Comparison of ENCODE assay signal across 11 cellular contexts in genomic region chr17:68910256-68910705, GRCh38. TPM values are rescaled to one million over a fixed set of nuclear protein-coding genes. Genes with fewer than 3 reads are reported as not detected.
A peak's percentile ranks its signal among the peaks of the same experiment; 100 is the strongest.
DNase-seq lines count a peak whose midpoint lies in the region; ATAC-seq and TF ChIP-seq lines count a peak whose summit lies in the region.
"Had no signal": no experiment of that assay in that cellular context is flagged by ENCODE, and none has a peak within 500 bp of the region (broad histone marks: within the 10 kb centered on the region; RNA-seq: fewer than 3 reads in every experiment).

No MANE protein-coding gene starts in this region.

- H3K36me3 Mint-ChIP-seq in CD8-positive, alpha-beta T cell, result no peaks in the 10 kb centered on the region
- H3K36me3 Mint-ChIP-seq: activated CD4-positive, alpha-beta memory T cell treated with anti-CD3 and anti-CD28 coated beads for 36 hours had no signal

- no peaks in the 10 kb centered on the region for H3K27me3 Mint-ChIP-seq in CD8-positive, alpha-beta T cell (ENCODE audit: low read depth)
- H3K27me3 Mint-ChIP-seq: activated CD4-positive, alpha-beta memory T cell treated with anti-CD3 and anti-CD28 coated beads for 36 hours had no signal

- intact Hi-C loops in CD8-positive, alpha-beta T cell (cut with DNase I, micrococcal nuclease), result no loop called here

- H3K27ac ChIP-seq in skin epidermis, result peak overlapping the region in 18 of 21 experiments; percentile 23 to 77 (median 68)
- H3K27ac ChIP-seq in CD8-positive, alpha-beta T cell (ENCODE audit: low read depth, low read length), result no peak overlapping the region

- H3K4me3 Mint-ChIP-seq in CD8-positive, alpha-beta T cell, result no peak overlapping the region
- H3K4me3 Mint-ChIP-seq: activated CD4-positive, alpha-beta memory T cell treated with anti-CD3 and anti-CD28 coated beads for 36 hours had no signal

- H3K9me3 ChIP-seq in CD8-positive, alpha-beta T cell (ENCODE audit: low read length), result no peaks in the 10 kb centered on the region
- H3K9me3 ChIP-seq: pancreas had no signal

- peaks cover 7% of the 10 kb centered on the region for H3K9me3 Mint-ChIP-seq in CD8-positive, alpha-beta T cell

- no peaks in the 10 kb centered on the region for H3K36me3 ChIP-seq in CD8-positive, alpha-beta T cell (ENCODE audit: insufficient read depth, low read length)
- H3K36me3 ChIP-seq: pancreas had no signal

- DNase-seq in NCI-H1105 treated with DMSO at 0.1 percent for 48 hours (lab: John Stamatoyannopoulos, UW) (peak; percentile 28), cardiac fibroblast (ENCODE audit: low read depth in 2 of 2) (peak; percentile 20 to 57), islet precursor cell (peak; percentile 62), GM20000 (ENCODE audit: low spot score) (no peak), LoVo (ENCODE audit: low spot score) (no peak)
- no peak for DNase-seq in CD8-positive, alpha-beta T cell
- DNase-seq: activated CD4-positive, alpha-beta memory T cell treated with anti-CD3 and anti-CD28 coated beads for 36 hours; GDM1 had no signal

- CTCF ChIA-PET in CD8-positive, alpha-beta T cell (lab: Charles Lee), result no interaction called here

- TF ChIP-seq CTCF in cardiac fibroblast (IDR thresholded peaks at IDR 0.05; ENCODE audit: low read depth, low read length) (no peak), GM20000 (IDR thresholded peaks at IDR 0.05; ENCODE audit: extremely low read depth, missing control alignments) (no peak)
- no peak for TF ChIP-seq CTCF in CD8-positive, alpha-beta T cell (IDR thresholded peaks at IDR 0.05)

- H3K4me3 ChIP-seq in cardiac fibroblast (replicated peaks in 1 of 2; ENCODE audit: low read depth in 2 of 2, low read length in 2 of 2) (no peak overlapping the region), skin epidermis (no peak overlapping the region)
- no peak overlapping the region for H3K4me3 ChIP-seq in CD8-positive, alpha-beta T cell (ENCODE audit: low read depth, low read length)
- H3K4me3 ChIP-seq: pancreas had no signal

- no peaks in the 10 kb centered on the region for H3K4me1 Mint-ChIP-seq in CD8-positive, alpha-beta T cell (ENCODE audit: low read depth)

- no peak for ATAC-seq in CD8-positive, alpha-beta T cell
- no peak for ATAC-seq in HG03565 (IDR thresholded peaks at IDR 0.05; ENCODE audit: unreplicated experiment)

- no peak overlapping the region for H3K27ac Mint-ChIP-seq in CD8-positive, alpha-beta T cell
- H3K27ac Mint-ChIP-seq: activated CD4-positive, alpha-beta memory T cell treated with anti-CD3 and anti-CD28 coated beads for 36 hours had no signal

- H3K4me1 ChIP-seq in CD8-positive, alpha-beta T cell (ENCODE audit: insufficient read depth, low read length), result no peaks in the 10 kb centered on the region
- H3K4me1 ChIP-seq: pancreas had no signal

- POLR2A ChIA-PET in CD8-positive, alpha-beta T cell (lab: Charles Lee), result no interaction called here

- no peaks in the 10 kb centered on the region for H3K27me3 ChIP-seq in CD8-positive, alpha-beta T cell (ENCODE audit: insufficient read depth, low read length)
- H3K27me3 ChIP-seq: pancreas had no signal

RNA-seq across cellular contexts. Expression of gene ABCA8, which starts 44.9 kb away (rescaled TPM):
- not detected for total RNA-seq in CD8-positive, alpha-beta T cell
- total RNA-seq: activated CD4-positive, alpha-beta memory T cell treated with anti-CD3 and anti-CD28 coated beads for 36 hours had no signal

Comparison
In these comparisons a context has a peak if more than half of its experiments do, and no peak if none do; other contexts are left out.
1. DNase-seq: peak in NCI-H1105 treated with DMSO at 0.1 percent for 48 hours (single experiment), cardiac fibroblast (2 of 2) and islet precursor cell (single experiment); none in GM20000 (single experiment), CD8-positive, alpha-beta T cell (0 of 7) and LoVo (single experiment).